In genomic region chr7:26199301-26200112, GRCh38 we compare ENCODE assay signal across 8 cellular contexts. TPM values are rescaled to one million over a fixed set of nuclear protein-coding genes. Genes with fewer than 3 reads are reported as not detected.
A peak's percentile ranks its signal among the peaks of the same experiment; 100 is the strongest.
DNase-seq lines count a peak whose midpoint lies in the region; ATAC-seq lines count a peak whose summit lies in the region.

No MANE protein-coding gene starts in this region.

- CTCF ChIA-PET in activated CD4-positive, alpha-beta memory T cell treated with anti-CD3 and anti-CD28 coated beads for 36 hours (lab: Charles Lee) = interaction anchor here (0.5 to 4.0 kb wide), 10 partner anchors 8 to 1074 kb away, joined by 3 to 27 read pairs (median 4); partner anchors contain the start of gene CYCS

- intact Hi-C loops in activated CD4-positive, alpha-beta memory T cell treated with anti-CD3 and anti-CD28 coated beads for 36 hours (cut with micrococcal nuclease) = loop anchor here (1.0 to 10.0 kb wide), 10 partner anchors 46 to 1541 kb away; partner anchors contain the start of genes CYCS, OSBPL3 and TAX1BP1

- no peak for ATAC-seq in HG03342 (IDR thresholded peaks at IDR 0.05; ENCODE audit: unreplicated experiment)

- peaks cover 31 to 32% of the 10 kb centered on the region in 2 donors for H3K4me1 ChIP-seq in duodenal mucosa (ENCODE audit: control insufficient read depth in 1 of 2, insufficient read depth in 2 of 2, low read length in 2 of 2)

- peaks cover 23 to 26% of the 10 kb centered on the region in 2 donors for H3K36me3 ChIP-seq in duodenal mucosa (ENCODE audit: control insufficient read depth in 1 of 2, insufficient read depth in 2 of 2, low read length in 2 of 2)

- peaks cover 81% of the 10 kb centered on the region for H3K36me3 Mint-ChIP-seq in activated CD4-positive, alpha-beta memory T cell treated with anti-CD3 and anti-CD28 coated beads for 36 hours

- peak; percentile 74 for DNase-seq in DMS79 treated with DMSO at 0.1 percent for 48 hours (lab: John Stamatoyannopoulos, UW)
- DNase-seq in NCI-H1105 treated with DMSO at 0.1 percent for 48 hours (lab: John Stamatoyannopoulos, UW) = peak; percentile 71
- peak; percentile 73 for DNase-seq in activated CD4-positive, alpha-beta memory T cell treated with anti-CD3 and anti-CD28 coated beads for 36 hours
- peak; percentile 85 for DNase-seq in medulla oblongata (ENCODE audit: extremely low spot score)
- peak; percentile 40 for DNase-seq in stimulated activated CD8-positive, alpha-beta memory T cell treated with anti-CD3 and anti-CD28 coated beads, Interleukin-12 subunit alpha, Interleukin-12 subunit beta, amount 100 ng/mL, for 4 hours (ENCODE audit: low read depth)
- no peak for DNase-seq in NOMO-1 treated with dmso at 0.1 percent for 144 hours (lab: John Stamatoyannopoulos, UW; ENCODE audit: unreplicated experiment)

- peak overlapping the region; percentile 99 for H3K4me3 Mint-ChIP-seq in activated CD4-positive, alpha-beta memory T cell treated with anti-CD3 and anti-CD28 coated beads for 36 hours

- no peaks in the 10 kb centered on the region for H3K27me3 ChIP-seq in duodenal mucosa (ENCODE audit: control insufficient read depth in 1 of 2, insufficient read depth in 2 of 2, low read length in 2 of 2)

- peaks cover 2% of the 10 kb centered on the region for H3K9me3 Mint-ChIP-seq in activated CD4-positive, alpha-beta memory T cell treated with anti-CD3 and anti-CD28 coated beads for 36 hours

- peak overlapping the region; percentile 100 for H3K27ac ChIP-seq in duodenal mucosa (ENCODE audit: low read depth, low read length)

- H3K4me1 Mint-ChIP-seq in activated CD4-positive, alpha-beta memory T cell treated with anti-CD3 and anti-CD28 coated beads for 36 hours (ENCODE audit: low read depth) = peaks cover 37% of the 10 kb centered on the region

- H3K4me3 ChIP-seq in duodenal mucosa (ENCODE audit: low read depth in 1 of 2, low read length in 2 of 2) = peak overlapping the region; percentile 100

- POLR2A ChIA-PET in activated CD4-positive, alpha-beta memory T cell treated with anti-CD3 and anti-CD28 coated beads for 36 hours (lab: Charles Lee) = interaction anchor here (0.7 to 9.9 kb wide), 14 partner anchors 8 to 338 kb away, joined by 3 to 160 read pairs (median 5); partner anchors contain the start of genes NFE2L3 and SNX10

- H3K27me3 Mint-ChIP-seq in activated CD4-positive, alpha-beta memory T cell treated with anti-CD3 and anti-CD28 coated beads for 36 hours = peaks cover 6% of the 10 kb centered on the region

- peak overlapping the region; percentile 100 for H3K27ac Mint-ChIP-seq in activated CD4-positive, alpha-beta memory T cell treated with anti-CD3 and anti-CD28 coated beads for 36 hours

- H3K9ac ChIP-seq in duodenal mucosa (ENCODE audit: low read depth in 1 of 2, low read length in 2 of 2) = peak overlapping the region; percentile 100

- H3K9me3 ChIP-seq in duodenal mucosa (ENCODE audit: control insufficient read depth in 1 of 2, low read length in 2 of 2) = peaks cover 0 to 2% of the 10 kb centered on the region in 2 donors

RNA-seq across cellular contexts. Expression of gene HNRNPA2B1, which starts 1.0 kb away (rescaled TPM):
- 100 to 1,000 TPM; 906 to 929 TPM for total RNA-seq in activated CD4-positive, alpha-beta memory T cell treated with anti-CD3 and anti-CD28 coated beads for 36 hours

RNA-seq across cellular contexts. Expression of gene CBX3, which starts 2.0 kb away (rescaled TPM):
- 100 to 1,000 TPM; 278 to 281 TPM for total RNA-seq in activated CD4-positive, alpha-beta memory T cell treated with anti-CD3 and anti-CD28 coated beads for 36 hours

RNA-seq across cellular contexts. Expression of gene NFE2L3, which starts 47.5 kb away (rescaled TPM):
- 10 to 100 TPM; 27.3 to 30.3 TPM for total RNA-seq in activated CD4-positive, alpha-beta memory T cell treated with anti-CD3 and anti-CD28 coated beads for 36 hours
